Comparison of ENCODE assay signal across 27 cellular contexts in genomic region chr4:154132406-154132805, GRCh38.
"Had no signal": no experiment of that assay in that cellular context is flagged by ENCODE, and none has a peak within 500 bp of the region (broad histone marks: within the 10 kb centered on the region; RNA-seq: fewer than 3 reads in every experiment).

No MANE protein-coding gene starts in this region.

- H3K4me3 ChIP-seq: hepatocyte, left ventricle myocardium inferior, tibial artery had no signal

- FAIRE-seq: endometrium had no signal

- H3K4me1 ChIP-seq: left ventricle myocardium inferior, parathyroid adenoma, tibial artery had no signal

- H3K4me3 Mint-ChIP-seq: activated naive CD8-positive, alpha-beta T cell; activated T-cell treated with anti-CD3 and anti-CD28 coated beads, Interleukin-2, amount 50 U/mL, for 4 hours; dendritic cell treated with granulocyte-macrophage colony-stimulating factor and Interleukin-4, amounts not matched to agents 40 ng/mL and 50 ng/mL, for 4 days; immature natural killer cell; mesothelial cell of epicardium; nephron progenitor cell; stimulated activated naive CD8-positive, alpha-beta T cell treated with anti-CD3 and anti-CD28 coated beads, Interleukin-15, amount 100 ng/mL, for 72 hours; T-helper 17 cell had no signal

- H2AFZ ChIP-seq: hepatocyte, parathyroid adenoma had no signal

- DNase-seq: activated CD4-positive, alpha-beta T cell treated with anti-CD3 and anti-CD28 coated beads for 4 hours; activated CD4-positive, alpha-beta T cell treated with anti-CD3 and anti-CD28 coated beads, Interleukin-2, amount 50 U/mL, for 48 hours; activated CD4-positive, CD25-positive, alpha-beta regulatory T cell; activated CD8-positive, alpha-beta memory T cell treated with anti-CD3 and anti-CD28 coated beads, Interleukin-2, amount 50 U/mL, for 48 hours; activated naive CD4-positive, alpha-beta T cell; activated T-cell treated with anti-CD3 and anti-CD28 coated beads, Interleukin-2, amount 50 U/mL, for 4 hours; effector CD4-positive, alpha-beta T cell; erythroblast; foreskin melanocyte; glutamatergic neuron; immature natural killer cell; kidney glomerular epithelial cell; left ventricle myocardium inferior; nephron progenitor cell; nucleus accumbens; right cardiac atrium; stimulated activated CD4-positive, alpha-beta T cell treated with anti-CD3 and anti-CD28 coated beads, Interleukin-12 subunit alpha, Interleukin-12 subunit beta, amount 100 ng/mL, for 4 hours; stimulated activated naive CD8-positive, alpha-beta T cell treated with anti-CD3 and anti-CD28 coated beads, Interleukin-15, amount 100 ng/mL, for 72 hours; T-helper 17 cell; tibial artery had no signal

- ATAC-seq: activated T-cell treated with anti-CD3 and anti-CD28 coated beads, Interleukin-2, amount 50 U/mL, for 4 hours; right cardiac atrium; stimulated activated naive CD8-positive, alpha-beta T cell treated with anti-CD3 and anti-CD28 coated beads, Interleukin-15, amount 100 ng/mL, for 72 hours; T-helper 17 cell had no signal

- H3K36me3 ChIP-seq: left ventricle myocardium inferior, tibial artery had no signal

- H3K79me2 ChIP-seq: hepatocyte, parathyroid adenoma had no signal

- H3K27ac ChIP-seq: hepatocyte, left ventricle myocardium inferior, parathyroid adenoma, tibial artery had no signal

- H3K36me3 Mint-ChIP-seq: immature natural killer cell, mesothelial cell of epicardium had no signal

- H3K4me2 ChIP-seq: hepatocyte had no signal

- H3K27me3 ChIP-seq: hepatocyte, tibial artery had no signal

- H3K27me3 Mint-ChIP-seq: dendritic cell treated with granulocyte-macrophage colony-stimulating factor and Interleukin-4, amounts not matched to agents 40 ng/mL and 50 ng/mL, for 4 days had no signal

- H3K9me3 Mint-ChIP-seq: activated T-cell treated with anti-CD3 and anti-CD28 coated beads, Interleukin-2, amount 50 U/mL, for 4 hours; activated T-helper 2 cell treated with anti-CD3 and anti-CD28 coated beads, Interferon-gamma antibody, Interleukin-2, Interleukin-4, amounts not matched to agents 10 μg/mL and 5 μg/mL and 100 μg/mL, durations not matched to agents 14 hours and 24 hours and 36 hours; stimulated activated naive CD8-positive, alpha-beta T cell treated with anti-CD3 and anti-CD28 coated beads, Interleukin-15, amount 100 ng/mL, for 72 hours had no signal

- H3K27ac Mint-ChIP-seq: activated naive CD8-positive, alpha-beta T cell; activated T-helper 2 cell treated with anti-CD3 and anti-CD28 coated beads, Interferon-gamma antibody, Interleukin-2, Interleukin-4, amounts not matched to agents 10 μg/mL and 5 μg/mL and 100 μg/mL, durations not matched to agents 14 hours and 24 hours and 36 hours; dendritic cell treated with granulocyte-macrophage colony-stimulating factor and Interleukin-4, amounts not matched to agents 40 ng/mL and 50 ng/mL, for 4 days; immature natural killer cell; mesothelial cell of epicardium; nephron progenitor cell; stimulated activated naive CD8-positive, alpha-beta T cell treated with anti-CD3 and anti-CD28 coated beads, Interleukin-15, amount 100 ng/mL, for 72 hours; T-helper 17 cell had no signal

- H3K4me1 Mint-ChIP-seq: immature natural killer cell; mesothelial cell of epicardium; nephron progenitor cell; stimulated activated naive CD8-positive, alpha-beta T cell treated with anti-CD3 and anti-CD28 coated beads, Interleukin-15, amount 100 ng/mL, for 72 hours had no signal

- H3K9ac ChIP-seq: parathyroid adenoma had no signal
